In the genomic region with DNA sequence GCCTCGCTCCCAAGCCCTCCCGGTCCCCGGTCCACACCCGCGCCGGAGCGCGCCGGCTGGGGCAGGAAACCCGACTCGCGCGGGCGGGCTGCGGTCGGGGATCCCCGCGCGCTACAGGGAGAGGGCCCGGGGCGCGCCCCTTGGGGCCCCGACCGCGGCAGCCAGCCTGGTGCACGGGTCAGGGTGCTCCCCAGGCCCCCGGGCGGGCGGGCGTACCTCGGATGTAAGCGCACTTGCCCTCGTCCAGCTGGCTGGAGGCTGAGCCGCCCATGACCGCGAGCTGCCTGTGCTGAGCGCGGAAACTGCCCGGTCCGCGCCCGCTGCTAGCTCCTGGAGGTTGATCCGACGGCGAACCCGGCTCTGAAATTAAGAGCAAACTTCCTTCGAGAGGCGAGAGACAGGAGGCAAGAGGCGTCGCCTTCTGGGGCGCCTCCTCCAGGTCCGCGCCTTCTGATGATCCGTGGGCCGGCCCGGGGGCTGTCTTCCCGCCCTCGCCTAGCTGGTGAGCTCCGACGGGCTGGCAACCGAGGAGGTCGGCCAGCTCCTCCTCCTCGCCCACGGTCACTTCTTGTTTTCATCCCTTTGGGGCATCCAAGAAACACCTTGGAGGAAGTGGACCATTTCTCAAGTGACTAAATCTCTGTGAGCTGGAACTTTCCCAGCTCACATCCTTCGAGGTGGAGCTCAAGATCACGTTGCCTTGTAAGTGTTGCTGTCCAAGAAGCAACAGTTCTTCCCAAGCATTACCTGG, we compare ENCODE assay signal across 8 cellular contexts. TPM values are rescaled to one million over a fixed set of nuclear protein-coding genes. Genes with fewer than 3 reads are reported as not detected.
DNase-seq lines count a peak whose midpoint lies in the region; ATAC-seq and TF ChIP-seq lines count a peak whose summit lies in the region.

A gene with protein sequence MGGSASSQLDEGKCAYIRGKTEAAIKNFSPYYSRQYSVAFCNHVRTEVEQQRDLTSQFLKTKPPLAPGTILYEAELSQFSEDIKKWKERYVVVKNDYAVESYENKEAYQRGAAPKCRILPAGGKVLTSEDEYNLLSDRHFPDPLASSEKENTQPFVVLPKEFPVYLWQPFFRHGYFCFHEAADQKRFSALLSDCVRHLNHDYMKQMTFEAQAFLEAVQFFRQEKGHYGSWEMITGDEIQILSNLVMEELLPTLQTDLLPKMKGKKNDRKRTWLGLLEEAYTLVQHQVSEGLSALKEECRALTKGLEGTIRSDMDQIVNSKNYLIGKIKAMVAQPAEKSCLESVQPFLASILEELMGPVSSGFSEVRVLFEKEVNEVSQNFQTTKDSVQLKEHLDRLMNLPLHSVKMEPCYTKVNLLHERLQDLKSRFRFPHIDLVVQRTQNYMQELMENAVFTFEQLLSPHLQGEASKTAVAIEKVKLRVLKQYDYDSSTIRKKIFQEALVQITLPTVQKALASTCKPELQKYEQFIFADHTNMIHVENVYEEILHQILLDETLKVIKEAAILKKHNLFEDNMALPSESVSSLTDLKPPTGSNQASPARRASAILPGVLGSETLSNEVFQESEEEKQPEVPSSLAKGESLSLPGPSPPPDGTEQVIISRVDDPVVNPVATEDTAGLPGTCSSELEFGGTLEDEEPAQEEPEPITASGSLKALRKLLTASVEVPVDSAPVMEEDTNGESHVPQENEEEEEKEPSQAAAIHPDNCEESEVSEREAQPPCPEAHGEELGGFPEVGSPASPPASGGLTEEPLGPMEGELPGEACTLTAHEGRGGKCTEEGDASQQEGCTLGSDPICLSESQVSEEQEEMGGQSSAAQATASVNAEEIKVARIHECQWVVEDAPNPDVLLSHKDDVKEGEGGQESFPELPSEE (minus strand): TSS at position 423 of the 751 bp plus-strand sequence. CDS start 152 bp downstream, at position 271.

- BruUV-seq in PC-9 (replicated peaks; lab: Mats Ljungman, UMichigan) = no TSS peak

- peaks cover 0 to 16% (median 3%) of the 10 kb centered on the region in 3 donors for H3K27me3 Mint-ChIP-seq in CD14-positive monocyte (ENCODE audit: low read depth in 3 of 3)

- CTCF ChIA-PET in PC-9 (lab: Charles Lee) = interaction anchor here (0.6 kb wide), 1 partner anchor 71 kb away, joined by 15 read pairs; a partner anchor contains a TSS

- H3K36me3 ChIP-seq in PC-9 (ENCODE audit: low read depth) (no peaks in the 10 kb centered on the region), osteoblast (ENCODE audit: insufficient read depth, low read length) (no peaks in the 10 kb centered on the region), thymus (ENCODE audit: control insufficient read depth, insufficient read depth) (no peaks in the 10 kb centered on the region)

- peaks cover 20% of the 10 kb centered on the region for H3K4me1 ChIP-seq in PC-9 (replicated peaks; ENCODE audit: insufficient read depth)
- H3K4me1 ChIP-seq in foreskin keratinocyte = peaks cover 29% of the 10 kb centered on the region
- H3K4me1 ChIP-seq in osteoblast (ENCODE audit: insufficient read depth, low read length) = peaks cover 15% of the 10 kb centered on the region
- H3K4me1 ChIP-seq in thymus (ENCODE audit: control insufficient read depth, insufficient read depth, low read length) = peaks cover 4% of the 10 kb centered on the region

- peak within 1 kb of the TSS; percentile 89 for H2AFZ ChIP-seq in PC-9
- H2AFZ ChIP-seq in osteoblast (ENCODE audit: low read length) = peak within 1 kb of the TSS; percentile 95

- H3K79me2 ChIP-seq in PC-9 (ENCODE audit: low read depth) = 0 out of 2 replicates have a peak, but pooled peaks cover 4% of the 10 kb centered on the region
- H3K79me2 ChIP-seq in osteoblast (ENCODE audit: insufficient read depth, low read length) = no peaks in the 10 kb centered on the region

- H3F3A ChIP-seq in PC-9 (ENCODE audit: insufficient read depth, low read depth) = no peaks in the 10 kb centered on the region

- peak within 1 kb of the TSS; percentile 86 to 96 (median 92) for H3K27ac Mint-ChIP-seq in CD14-positive monocyte

- H3K9me3 ChIP-seq in PC-9 (ENCODE audit: insufficient read depth, low read depth) (no peaks in the 10 kb centered on the region), osteoblast (ENCODE audit: low read depth, low read length) (no peaks in the 10 kb centered on the region), thymus (ENCODE audit: control insufficient read depth) (no peaks in the 10 kb centered on the region)

- H4K20me1 ChIP-seq in PC-9 (ENCODE audit: insufficient read depth) (no peaks in the 10 kb centered on the region), osteoblast (ENCODE audit: insufficient read depth, low read length) (no peaks in the 10 kb centered on the region)

- H3K9me3 Mint-ChIP-seq in CD14-positive monocyte = peaks cover 0 to 3% (median 0%) of the 10 kb centered on the region in 7 donors

- peak within 1 kb of the TSS; percentile 94 to 97 for H3K4me3 Mint-ChIP-seq in CD14-positive monocyte

- H3K27ac ChIP-seq in PC-9 (peak within 1 kb of the TSS; percentile 52), foreskin keratinocyte (peak within 1 kb of the TSS; percentile 93), osteoblast (ENCODE audit: low read depth, low read length) (no peak within 1 kb of the TSS), thymus (ENCODE audit: low read depth) (peak within 1 kb of the TSS; percentile 66)

- peak within 1 kb of the TSS; percentile 96 for H3K4me2 ChIP-seq in PC-9
- peak within 1 kb of the TSS; percentile 94 for H3K4me2 ChIP-seq in osteoblast (ENCODE audit: insufficient read depth, low read length)

- under 1% methylated on average over 66 of the region's 66 CpGs for WGBS in thymus

- TF ChIP-seq CTCF in CD14-positive monocyte (IDR thresholded peaks at IDR 0.05) (no peak), PC-9 (conservative IDR thresholded peaks at IDR 0.05) (no peak), foreskin keratinocyte (conservative IDR thresholded peaks at IDR 0.05) (no peak), osteoblast (IDR thresholded peaks at IDR 0.05; ENCODE audit: extremely low read depth, low read depth, low read length) (no peak)

- H3K9me2 ChIP-seq in PC-9 (ENCODE audit: insufficient read depth) = no peaks in the 10 kb centered on the region

- intact Hi-C loops in CD14-positive monocyte (cut with micrococcal nuclease) (no loop called here), PC-9 (cut with micrococcal nuclease; ENCODE audit: unreplicated experiment) (loop anchor here (5.0 kb wide), 1 partner anchor 183 kb away; a partner anchor contains a TSS)

- H3K4me3 ChIP-seq in PC-9 (peak within 1 kb of the TSS; percentile 92), osteoblast (ENCODE audit: insufficient read depth, low read length) (peak within 1 kb of the TSS; percentile 83), thymus (ENCODE audit: low read length) (peak within 1 kb of the TSS; percentile 69)

- DNase-seq in CD14-positive monocyte (ENCODE audit: low spot score) (peak; percentile 47), PC-9 (peak; percentile 50 to 68), activated T-helper 1 cell treated with Interleukin-2 at 50 U/mL for 16 hours (ENCODE audit: low read depth) (peak; percentile 42), foreskin keratinocyte (peak in 1 of 2 donors; percentile 53), osteoblast (ENCODE audit: insufficient read length, low spot score, missing footprints) (peak; percentile 57)

- peaks cover 0 to 4% of the 10 kb centered on the region in 2 donors for H3K36me3 Mint-ChIP-seq in CD14-positive monocyte

- peaks cover 52% of the 10 kb centered on the region for H3K4me1 Mint-ChIP-seq in CD14-positive monocyte

- ATAC-seq in GM19043 (IDR thresholded peaks at IDR 0.05; ENCODE audit: low read depth, unreplicated experiment) = peak; percentile 46
- ATAC-seq in HG03196 (IDR thresholded peaks at IDR 0.05; ENCODE audit: unreplicated experiment) = peak; percentile 65
- peak; percentile 78 for ATAC-seq in foreskin keratinocyte

- H3K27me3 ChIP-seq in PC-9 (ENCODE audit: insufficient read depth, low read depth) = no peaks in the 10 kb centered on the region
- no peaks in the 10 kb centered on the region for H3K27me3 ChIP-seq in foreskin keratinocyte
- H3K27me3 ChIP-seq in osteoblast (ENCODE audit: insufficient read depth, low read length) = peaks cover 24% of the 10 kb centered on the region
- H3K27me3 ChIP-seq in thymus (ENCODE audit: control insufficient read depth, insufficient read depth) = no peaks in the 10 kb centered on the region

- POLR2A ChIA-PET in PC-9 (lab: Charles Lee; ENCODE audit: unreplicated experiment) = interaction anchor here (0.6 kb wide), 3 partner anchors 147 to 182 kb away, joined by 3 to 9 read pairs (median 4); no protein-coding TSS in a partner anchor

RNA-seq across cellular contexts. Expression of the gene that starts here (rescaled TPM):
- polyA plus RNA-seq in CD14-positive monocyte (10 to 100 TPM; 12.4 to 24.6 TPM), foreskin keratinocyte (4.4 and 6.7 TPM in 2 replicates), thymus (21.4 TPM)
- total RNA-seq in PC-9 (2021) (29.3 and 31.5 TPM in 2 replicates), foreskin keratinocyte (22.6 and 28.2 TPM in 2 replicates), osteoblast (53.6 and 66.2 TPM in 2 replicates)
